Comparison of ENCODE assay signal across 9 cellular contexts in genomic region chr3:53804697-53805462, GRCh38. TPM values are rescaled to one million over a fixed set of nuclear protein-coding genes. Genes with fewer than 3 reads are reported as not detected.
A peak's percentile ranks its signal among the peaks of the same experiment; 100 is the strongest.
DNase-seq lines count a peak whose midpoint lies in the region; ATAC-seq lines count a peak whose summit lies in the region.
"Had no signal": no experiment of that assay in that cellular context is flagged by ENCODE, and none has a peak within 500 bp of the region (broad histone marks: within the 10 kb centered on the region; RNA-seq: fewer than 3 reads in every experiment).

No MANE protein-coding gene starts in this region.

- H3K27ac ChIP-seq in angular gyrus (ENCODE audit: low read depth, low read length) = peak overlapping the region; percentile 87

- no peak overlapping the region for H3K27ac Mint-ChIP-seq in activated naive CD4-positive, alpha-beta T cell treated with anti-CD3 and anti-CD28 coated beads, Interleukin-2, amount 50 U/mL, for 72 hours

- ATAC-seq in GM18517 (IDR thresholded peaks at IDR 0.05; ENCODE audit: unreplicated experiment) (peak; percentile 55), HG02885 (IDR thresholded peaks at IDR 0.05; ENCODE audit: poor library complexity, unreplicated experiment) (peak; percentile 71)
- ATAC-seq in activated naive CD4-positive, alpha-beta T cell treated with anti-CD3 and anti-CD28 coated beads, Interleukin-2, amount 50 U/mL, for 72 hours = no peak
- ATAC-seq: left colon had no signal

- peak; percentile 37 for DNase-seq in occipital lobe (lab: John Stamatoyannopoulos, UW)
- DNase-seq in activated naive CD4-positive, alpha-beta T cell treated with anti-CD3 and anti-CD28 coated beads, Interleukin-2, amount 50 U/mL, for 72 hours (ENCODE audit: low spot score in 2 of 2) = no peak
- no peak for DNase-seq in DMS153 treated with DMSO at 0.1 percent for 48 hours (lab: John Stamatoyannopoulos, UW; ENCODE audit: unreplicated experiment)
- DNase-seq in activated CD8-positive, alpha-beta memory T cell treated with anti-CD3 and anti-CD28 coated beads for 24 hours = no peak
- no peak for DNase-seq in NCI-H1105 treated with DMSO at 0.1 percent for 48 hours (lab: John Stamatoyannopoulos, UW)

- H3K36me3 Mint-ChIP-seq in activated naive CD4-positive, alpha-beta T cell treated with anti-CD3 and anti-CD28 coated beads, Interleukin-2, amount 50 U/mL, for 72 hours = no peaks in the 10 kb centered on the region

- H3K9me3 Mint-ChIP-seq in activated naive CD4-positive, alpha-beta T cell treated with anti-CD3 and anti-CD28 coated beads, Interleukin-2, amount 50 U/mL, for 72 hours = no peaks in the 10 kb centered on the region

RNA-seq across cellular contexts. Expression of gene CHDH, which starts 41.3 kb away (rescaled TPM):
- 1.4 TPM for total RNA-seq in occipital lobe
- total RNA-seq in activated naive CD4-positive, alpha-beta T cell treated with anti-CD3 and anti-CD28 coated beads, Interleukin-2, amount 50 U/mL, for 72 hours = under 1 TPM; 0.02 to 0.47 TPM

RNA-seq across cellular contexts. Expression of gene IL17RB, which starts 41.5 kb away (rescaled TPM):
- 2.2 TPM for total RNA-seq in occipital lobe
- total RNA-seq in activated naive CD4-positive, alpha-beta T cell treated with anti-CD3 and anti-CD28 coated beads, Interleukin-2, amount 50 U/mL, for 72 hours = under 1 TPM; 0.12 to 0.18 TPM

Comparison
In these comparisons a context has a peak if more than half of its experiments do, and no peak if none do; other contexts are left out.
1. ATAC-seq: peak in GM18517 (single experiment) and HG02885 (single experiment); none in activated naive CD4-positive, alpha-beta T cell treated with anti-CD3 and anti-CD28 coated beads, Interleukin-2, amount 50 U/mL, for 72 hours (0 of 2).